In the genomic region with DNA sequence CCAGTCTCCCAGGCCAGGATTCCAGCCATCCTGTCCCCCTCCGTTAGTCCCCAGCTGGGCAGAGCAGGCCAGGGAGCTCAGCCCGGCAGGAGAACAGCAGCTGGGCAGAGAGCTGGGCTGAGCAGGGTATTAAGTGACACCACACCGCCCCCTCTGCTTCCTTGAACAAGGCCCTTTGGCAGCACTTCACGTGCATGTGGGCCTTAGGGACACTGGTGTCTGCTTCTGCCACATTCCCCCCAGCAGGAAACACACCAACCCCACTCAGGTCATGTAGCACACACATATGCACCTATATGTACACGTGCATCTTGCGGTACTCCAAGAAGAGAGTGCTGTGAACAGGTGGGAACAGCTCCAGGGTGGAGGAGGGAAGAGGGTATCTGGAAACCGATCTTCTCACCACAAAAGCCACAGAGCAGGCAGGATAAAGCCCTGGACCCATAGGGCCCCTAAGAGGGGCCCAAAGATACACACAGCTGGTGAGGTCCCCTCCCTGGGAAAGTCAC, we compare ENCODE assay signal across 1 cellular context.
TF ChIP-seq lines count a peak whose summit lies in the region.

No MANE protein-coding gene starts in this region.

TF ChIP-seq in K562, 482 proteins besides CTCF, POLR2A, EP300 and RAD21 (continued from another document):
- TF ChIP-seq ZNF324 (CRISPR knock-in tag; IDR thresholded peaks at IDR 0.05) (no peak), HDGF (IDR thresholded peaks at IDR 0.05) (peak; percentile 62; the same call in 1 of the 2 replicates), NONO (IDR thresholded peaks at IDR 0.05; ENCODE audit: low read depth in 2 of 2, low read length in 1 of 2) (no peak), ZNF41 (CRISPR knock-in tag; conservative IDR thresholded peaks at IDR 0.05) (no peak), SAP30 (IDR thresholded peaks at IDR 0.05; ENCODE audit: borderline replicate concordance, insufficient read depth, low read depth, low read length, poor library complexity, severe bottlenecking) (no peak), ZNF217 (CRISPR knock-in tag; IDR thresholded peaks at IDR 0.05) (no peak), ARNT (IDR thresholded peaks at IDR 0.05) (0 out of 4 replicates have a peak, but pooled peaks of 1 of the 2 experiments have one; percentile 26), HNRNPL (IDR thresholded peaks at IDR 0.05; ENCODE audit: low read depth, low read length) (no peak), SOX6 (IDR thresholded peaks at IDR 0.05) (peak; percentile 78), DPF2 (IDR thresholded peaks at IDR 0.05) (peak; percentile 72), NBN (IDR thresholded peaks at IDR 0.05; ENCODE audit: low read depth) (peak; percentile 63; the same call in 1 of the 2 replicates), SMARCE1 (IDR thresholded peaks at IDR 0.05) (peak; percentile 86; the same call in 1 of the 2 replicates), ZNF274 (IDR thresholded peaks at IDR 0.05; ENCODE audit: borderline replicate concordance, low read depth, low read length) (no peak), BCOR (IDR thresholded peaks at IDR 0.05) (peak; percentile 65; the same call in 1 of the 2 replicates), MTA2 (IDR thresholded peaks at IDR 0.05; ENCODE audit: low read depth) (0 out of 2 replicates have a peak, but pooled peaks have one; percentile 15), HDAC2 (IDR thresholded peaks at IDR 0.05) (peak; percentile 62; the same call in 1 of the 2 replicates), USF1 (CRISPR knock-in tag; IDR thresholded peaks at IDR 0.05) (no peak), L3MBTL2 (IDR thresholded peaks at IDR 0.05) (peak; percentile 55), ZMIZ1 (IDR thresholded peaks at IDR 0.05; ENCODE audit: low read depth in 2 of 2, low read length in 2 of 2) (no peak), ZNF347 (CRISPR knock-in tag; IDR thresholded peaks at IDR 0.05; ENCODE audit: low read depth) (no peak), ZNF584 (CRISPR knock-in tag; IDR thresholded peaks at IDR 0.05; ENCODE audit: low read depth) (no peak), ZNF253 (CRISPR knock-in tag; conservative IDR thresholded peaks at IDR 0.05) (no peak), ZNF277 (CRISPR knock-in tag; IDR thresholded peaks at IDR 0.05; ENCODE audit: borderline replicate concordance) (no peak), CREB1 (IDR thresholded peaks at IDR 0.05) (no peak), CREB1 (CRISPR knock-in tag; IDR thresholded peaks at IDR 0.05) (no peak), HIVEP1 (CRISPR knock-in tag; IDR thresholded peaks at IDR 0.05) (no peak), U2AF2 (optimal IDR thresholded peaks at IDR 0.05; ENCODE audit: low read depth, low read length) (no peak), ESRRA (IDR thresholded peaks at IDR 0.05; ENCODE audit: borderline replicate concordance, low read depth) (peak; percentile 98; the same call in 1 of the 2 replicates), SMARCC2 (IDR thresholded peaks at IDR 0.05; ENCODE audit: low read depth) (no peak), JUN (IDR thresholded peaks at IDR 0.05; ENCODE audit: borderline replicate concordance, low read depth, low read length) (peak; percentile 30; the same call in 1 of the 2 replicates), JUN (CRISPR knock-in tag; IDR thresholded peaks at IDR 0.05; ENCODE audit: borderline replicate concordance) (no peak), CCNT2 (IDR thresholded peaks at IDR 0.05; ENCODE audit: borderline replicate concordance, extremely low read depth, insufficient read length, low read depth, low read length) (peak; percentile 40), ZNF780A (CRISPR knock-in tag; IDR thresholded peaks at IDR 0.05) (no peak), GTF2A2 (tag; IDR thresholded peaks at IDR 0.05) (no peak), ILK (tag; IDR thresholded peaks at IDR 0.05; ENCODE audit: borderline replicate concordance, low read depth) (no peak), HDAC1 (IDR thresholded peaks at IDR 0.05) (peak in 1 of 2 experiments; percentile 73; a peak in 2 of 4 replicates), NR2C1 (IDR thresholded peaks at IDR 0.05) (no peak), NR2C1 (tag; IDR thresholded peaks at IDR 0.05) (no peak), RNF2 (IDR thresholded peaks at IDR 0.05) (peak; percentile 74; the same call in 1 of the 2 replicates), CXXC5 (CRISPR knock-in tag; IDR thresholded peaks at IDR 0.05) (no peak), MEF2D (tag; conservative IDR thresholded peaks at IDR 0.05; ENCODE audit: low read depth) (peak; percentile 61; the same call in 1 of the 2 replicates), NFE2 (IDR thresholded peaks at IDR 0.05; ENCODE audit: low read depth) (no peak), CREM (IDR thresholded peaks at IDR 0.05; ENCODE audit: low read depth) (peak; percentile 35; the same call in 1 of the 2 replicates), KLF16 (IDR thresholded peaks at IDR 0.05) (peak; percentile 90), SAFB2 (IDR thresholded peaks at IDR 0.05; ENCODE audit: borderline replicate concordance, low read depth, low read length, severe bottlenecking) (no peak), ARID3A (IDR thresholded peaks at IDR 0.05; ENCODE audit: borderline replicate concordance, low read depth, low read length) (no peak), HDAC8 (tag; IDR thresholded peaks at IDR 0.05) (no peak)
- TF ChIP-seq, protein P1, sequence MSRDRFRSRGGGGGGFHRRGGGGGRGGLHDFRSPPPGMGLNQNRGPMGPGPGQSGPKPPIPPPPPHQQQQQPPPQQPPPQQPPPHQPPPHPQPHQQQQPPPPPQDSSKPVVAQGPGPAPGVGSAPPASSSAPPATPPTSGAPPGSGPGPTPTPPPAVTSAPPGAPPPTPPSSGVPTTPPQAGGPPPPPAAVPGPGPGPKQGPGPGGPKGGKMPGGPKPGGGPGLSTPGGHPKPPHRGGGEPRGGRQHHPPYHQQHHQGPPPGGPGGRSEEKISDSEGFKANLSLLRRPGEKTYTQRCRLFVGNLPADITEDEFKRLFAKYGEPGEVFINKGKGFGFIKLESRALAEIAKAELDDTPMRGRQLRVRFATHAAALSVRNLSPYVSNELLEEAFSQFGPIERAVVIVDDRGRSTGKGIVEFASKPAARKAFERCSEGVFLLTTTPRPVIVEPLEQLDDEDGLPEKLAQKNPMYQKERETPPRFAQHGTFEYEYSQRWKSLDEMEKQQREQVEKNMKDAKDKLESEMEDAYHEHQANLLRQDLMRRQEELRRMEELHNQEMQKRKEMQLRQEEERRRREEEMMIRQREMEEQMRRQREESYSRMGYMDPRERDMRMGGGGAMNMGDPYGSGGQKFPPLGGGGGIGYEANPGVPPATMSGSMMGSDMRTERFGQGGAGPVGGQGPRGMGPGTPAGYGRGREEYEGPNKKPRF (IDR thresholded peaks at IDR 0.05; ENCODE audit: low read depth, low read length) = no peak
- TF ChIP-seq, protein P2, sequence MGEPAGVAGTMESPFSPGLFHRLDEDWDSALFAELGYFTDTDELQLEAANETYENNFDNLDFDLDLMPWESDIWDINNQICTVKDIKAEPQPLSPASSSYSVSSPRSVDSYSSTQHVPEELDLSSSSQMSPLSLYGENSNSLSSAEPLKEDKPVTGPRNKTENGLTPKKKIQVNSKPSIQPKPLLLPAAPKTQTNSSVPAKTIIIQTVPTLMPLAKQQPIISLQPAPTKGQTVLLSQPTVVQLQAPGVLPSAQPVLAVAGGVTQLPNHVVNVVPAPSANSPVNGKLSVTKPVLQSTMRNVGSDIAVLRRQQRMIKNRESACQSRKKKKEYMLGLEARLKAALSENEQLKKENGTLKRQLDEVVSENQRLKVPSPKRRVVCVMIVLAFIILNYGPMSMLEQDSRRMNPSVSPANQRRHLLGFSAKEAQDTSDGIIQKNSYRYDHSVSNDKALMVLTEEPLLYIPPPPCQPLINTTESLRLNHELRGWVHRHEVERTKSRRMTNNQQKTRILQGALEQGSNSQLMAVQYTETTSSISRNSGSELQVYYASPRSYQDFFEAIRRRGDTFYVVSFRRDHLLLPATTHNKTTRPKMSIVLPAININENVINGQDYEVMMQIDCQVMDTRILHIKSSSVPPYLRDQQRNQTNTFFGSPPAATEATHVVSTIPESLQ (CRISPR knock-in tag; IDR thresholded peaks at IDR 0.05) = no peak
- TF ChIP-seq, protein P3, sequence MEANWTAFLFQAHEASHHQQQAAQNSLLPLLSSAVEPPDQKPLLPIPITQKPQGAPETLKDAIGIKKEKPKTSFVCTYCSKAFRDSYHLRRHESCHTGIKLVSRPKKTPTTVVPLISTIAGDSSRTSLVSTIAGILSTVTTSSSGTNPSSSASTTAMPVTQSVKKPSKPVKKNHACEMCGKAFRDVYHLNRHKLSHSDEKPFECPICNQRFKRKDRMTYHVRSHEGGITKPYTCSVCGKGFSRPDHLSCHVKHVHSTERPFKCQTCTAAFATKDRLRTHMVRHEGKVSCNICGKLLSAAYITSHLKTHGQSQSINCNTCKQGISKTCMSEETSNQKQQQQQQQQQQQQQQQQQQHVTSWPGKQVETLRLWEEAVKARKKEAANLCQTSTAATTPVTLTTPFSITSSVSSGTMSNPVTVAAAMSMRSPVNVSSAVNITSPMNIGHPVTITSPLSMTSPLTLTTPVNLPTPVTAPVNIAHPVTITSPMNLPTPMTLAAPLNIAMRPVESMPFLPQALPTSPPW (CRISPR knock-in tag; IDR thresholded peaks at IDR 0.05) = peak; percentile 68
